Comparison of ENCODE assay signal across 23 cellular contexts in genomic region chr9:3909966-3910650, GRCh38.
DNase-seq lines count a peak whose midpoint lies in the region; ATAC-seq lines count a peak whose summit lies in the region.
"Had no signal": no experiment of that assay in that cellular context is flagged by ENCODE, and none has a peak within 500 bp of the region (broad histone marks: within the 10 kb centered on the region; RNA-seq: fewer than 3 reads in every experiment).

No MANE protein-coding gene starts in this region.

- no peak for ATAC-seq in HG02759 (IDR thresholded peaks at IDR 0.05; ENCODE audit: unreplicated experiment)
- ATAC-seq: body of pancreas, HepG2, psoas muscle had no signal

- DNase-seq in NK-92 treated with Interleukin-12 subunit alpha and Interleukin-12 subunit beta, amount 100 ng/mL, for 24 hours (lab: John Stamatoyannopoulos, UW): peak; percentile 26
- DNase-seq in NK-92 (lab: John Stamatoyannopoulos, UW; ENCODE audit: unreplicated experiment): no peak
- DNase-seq in LHCN-M2 (ENCODE audit: low read depth): peak; percentile 17
- peak; percentile 13 for DNase-seq in SKM-1 (lab: John Stamatoyannopoulos, UW; ENCODE audit: unreplicated experiment)
- DNase-seq in iris pigment epithelial cell (ENCODE audit: low read depth): peak; percentile 14
- no peak for DNase-seq in HT-29 (ENCODE audit: low spot score)
- no peak for DNase-seq in COLO668 (lab: John Stamatoyannopoulos, UW; ENCODE audit: unreplicated experiment)
- DNase-seq: activated B cell treated with CpG ODN at 0.5 μM for 24 hours; activated effector memory CD4-positive, alpha-beta T cell treated with Interleukin-2 at 50 U/mL for 16 hours; body of pancreas; DMS79 treated with DMSO at 0.1 percent for 48 hours; GOT3; head of caudate nucleus; NCI-H146; NCI-H2171; NCI-H524 treated with DMSO at 0.1 percent for 48 hours; psoas muscle; RPMI8226; SK-N-SH; T-helper 9 cell; trophoblast cell had no signal

Comparison
In these comparisons a context has a peak if more than half of its experiments do, and no peak if none do; other contexts are left out.
1. DNase-seq: peak in NK-92 treated with Interleukin-12 subunit alpha and Interleukin-12 subunit beta, amount 100 ng/mL, for 24 hours (single experiment), LHCN-M2 (single experiment), SKM-1 (single experiment) and iris pigment epithelial cell (single experiment); none in NK-92 (single experiment), HT-29 (single experiment) and COLO668 (single experiment).